In the genomic region with DNA sequence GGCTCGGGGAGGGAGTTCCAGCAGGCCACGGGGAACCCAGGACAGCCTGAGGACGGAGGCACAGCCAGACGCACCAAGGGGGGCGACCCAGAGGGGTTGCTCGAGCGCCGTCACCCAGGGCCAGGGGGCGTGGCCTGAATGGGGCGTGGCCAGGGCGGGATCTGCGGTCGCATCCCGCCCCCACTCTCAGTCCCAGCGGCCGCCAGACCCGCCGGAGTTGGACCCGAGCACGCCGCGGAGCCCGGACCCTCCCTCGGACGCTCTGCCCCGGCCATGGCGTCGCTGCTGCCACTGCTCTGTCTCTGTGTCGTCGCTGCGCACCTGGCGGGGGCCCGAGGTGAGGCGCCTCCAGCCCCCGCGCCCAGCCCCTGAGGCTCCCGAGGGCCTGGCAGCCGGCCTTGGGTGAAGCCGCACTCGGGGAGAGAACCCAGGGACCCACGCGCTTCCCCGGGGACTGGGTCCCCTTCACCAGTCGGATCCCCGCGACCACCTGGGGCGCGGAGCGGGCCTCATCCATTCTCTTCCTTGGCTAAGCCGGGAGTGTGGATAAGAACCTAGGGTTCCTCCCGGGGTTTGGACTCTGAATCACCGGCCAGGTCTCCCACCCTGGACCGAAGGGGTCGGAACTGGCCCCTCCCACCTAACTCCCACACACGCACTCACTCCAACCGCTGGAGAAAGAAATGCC, we compare ENCODE assay signal across 9 cellular contexts. TPM values are rescaled to one million over a fixed set of nuclear protein-coding genes. Genes with fewer than 3 reads are reported as not detected.
DNase-seq lines count a peak whose midpoint lies in the region; ATAC-seq and TF ChIP-seq lines count a peak whose summit lies in the region.
"Had no signal": no experiment of that assay in that cellular context is flagged by ENCODE, and none has a peak within 500 bp of the region (broad histone marks: within the 10 kb centered on the region; RNA-seq: fewer than 3 reads in every experiment).

TSS of gene CILP2 (plus strand) at position 189 of the 688 bp plus-strand sequence. CDS start at position 274, 85 bp downstream.

- no peak within 1 kb of the TSS for H3K27ac Mint-ChIP-seq in endodermal cell
- H3K27ac Mint-ChIP-seq in osteocyte (ENCODE audit: unreplicated experiment): no peak within 1 kb of the TSS

- peak; percentile 18 to 21 for DNase-seq in NCI-H2081 (lab: John Stamatoyannopoulos, UW)
- no peak for DNase-seq in NCI-H2081 treated with DMSO at 0.1 percent for 48 hours (lab: John Stamatoyannopoulos, UW)
- peak; percentile 50 for DNase-seq in SK-N-DZ (ENCODE audit: low spot score)
- DNase-seq in endodermal cell: peak; percentile 94
- DNase-seq in osteocyte (ENCODE audit: extremely low spot score, unreplicated experiment): peak; percentile 87

- H3K36me3 ChIP-seq in endodermal cell (ENCODE audit: control insufficient read depth, insufficient read depth, low read length): no peaks in the 10 kb centered on the region

- H3K27me3 Mint-ChIP-seq in endodermal cell (ENCODE audit: insufficient read depth): peaks cover 62% of the 10 kb centered on the region
- H3K27me3 Mint-ChIP-seq in osteocyte (ENCODE audit: unreplicated experiment): no peaks in the 10 kb centered on the region

- no peak within 1 kb of the TSS for H3K27ac ChIP-seq in endodermal cell (ENCODE audit: low read depth, low read length)

- ATAC-seq in HG03469 (IDR thresholded peaks at IDR 0.05; ENCODE audit: unreplicated experiment) (no peak), HG03045 (IDR thresholded peaks at IDR 0.05; ENCODE audit: unreplicated experiment) (no peak), HG03571 (IDR thresholded peaks at IDR 0.05; ENCODE audit: unreplicated experiment) (no peak)

- H3K27me3 ChIP-seq in endodermal cell (ENCODE audit: control insufficient read depth, insufficient read depth, low read length, poor library complexity, severe bottlenecking): no peaks in the 10 kb centered on the region

- H3K9me3 ChIP-seq in endodermal cell (ENCODE audit: control insufficient read depth, low read length): no peaks in the 10 kb centered on the region

- H3K4me3 ChIP-seq in endodermal cell (ENCODE audit: low read length): peak within 1 kb of the TSS; percentile 74

- TF ChIP-seq CTCF in endodermal cell (conservative IDR thresholded peaks at IDR 0.05) (no peak), osteocyte (IDR thresholded peaks at IDR 0.05) (no peak)

- H3K4me1 Mint-ChIP-seq in endodermal cell (peaks cover 2% of the 10 kb centered on the region), osteocyte (ENCODE audit: unreplicated experiment) (peaks cover 12% of the 10 kb centered on the region)

- H3K9ac ChIP-seq in endodermal cell (ENCODE audit: extremely low read depth, low read length, poor library complexity, severe bottlenecking): peak within 1 kb of the TSS; percentile 53

- peak within 1 kb of the TSS; percentile 46 for H3K4me3 Mint-ChIP-seq in endodermal cell
- H3K4me3 Mint-ChIP-seq in osteocyte (ENCODE audit: unreplicated experiment): peak within 1 kb of the TSS; percentile 49

- H3K4me1 ChIP-seq in endodermal cell (ENCODE audit: control insufficient read depth, insufficient read depth, low read length): no peaks in the 10 kb centered on the region

- 6 to 10% methylated on average over 26 to 56 of the region's 56 CpGs for WGBS in endodermal cell (ENCODE audit: insufficient coverage in 1 of 2, insufficient read length in 1 of 2), 2 experiments

- H3K36me3 Mint-ChIP-seq in endodermal cell (ENCODE audit: low read depth) (no peaks in the 10 kb centered on the region), osteocyte (ENCODE audit: unreplicated experiment) (no peaks in the 10 kb centered on the region)

- H3K9me3 Mint-ChIP-seq in endodermal cell (no peaks in the 10 kb centered on the region), osteocyte (ENCODE audit: unreplicated experiment) (no peaks in the 10 kb centered on the region)

RNA-seq across cellular contexts. Expression of gene CILP2, which starts in this region (rescaled TPM):
- polyA plus RNA-seq in SK-N-DZ (2014; cell fraction: cytosol; rRNA removed): 1.1 and 1.8 TPM in 2 replicates
- 2.3 and 3.6 TPM in 2 replicates for polyA plus RNA-seq in SK-N-DZ (2014; cell fraction: nucleus; rRNA removed)
- 1 to 10 TPM; 3.6 to 9.9 TPM for total RNA-seq in endodermal cell
- polyA plus RNA-seq in endodermal cell (2013, experiment 1 of 2): 6.4 TPM
- polyA plus RNA-seq in endodermal cell (2013, experiment 2 of 2): 6.4 TPM
- total RNA-seq in osteocyte: 0.63 and 1.1 TPM in 2 replicates
- total RNA-seq: SK-MEL-5 had no signal
